8 cellular contexts compared by ENCODE assay signal in genomic region chr5:95723632-95724369, GRCh38. TPM values are rescaled to one million over a fixed set of nuclear protein-coding genes. Genes with fewer than 3 reads are reported as not detected.
DNase-seq lines count a peak whose midpoint lies in the region; TF ChIP-seq lines count a peak whose summit lies in the region.

No MANE protein-coding gene starts in this region.

- H3K9me3 ChIP-seq in HUES6 (ENCODE audit: control insufficient read depth, insufficient read depth, low read depth, low read length): no peaks in the 10 kb centered on the region
- H3K9me3 ChIP-seq in adipocyte (ENCODE audit: control insufficient read depth, low read length): no peaks in the 10 kb centered on the region

- DNase-seq in BJ (ENCODE audit: low read depth): peak; percentile 21
- no peak for DNase-seq in adipocyte (ENCODE audit: low read depth)
- peak; percentile 16 for DNase-seq in kidney glomerular epithelial cell (lab: John Stamatoyannopoulos, UW)
- DNase-seq in RKO (ENCODE audit: low spot score): no peak
- no peak for DNase-seq in NCI-H1436 (lab: John Stamatoyannopoulos, UW)
- DNase-seq in iPS-NIHi11 (ENCODE audit: low spot score): no peak
- no peak for DNase-seq in NCI-H1092 treated with DMSO at 0.1 percent for 48 hours (lab: John Stamatoyannopoulos, UW)

- H3K36me3 ChIP-seq in BJ (ENCODE audit: control insufficient read depth, insufficient read depth, low read length): no peaks in the 10 kb centered on the region
- no peaks in the 10 kb centered on the region for H3K36me3 ChIP-seq in HUES6 (ENCODE audit: control insufficient read depth, insufficient read depth, low read length)
- H3K36me3 ChIP-seq in adipocyte (ENCODE audit: control insufficient read depth, insufficient read depth, low read length, severe bottlenecking): peaks cover 4% of the 10 kb centered on the region

- peak overlapping the region; percentile 49; the same call in 1 of the 2 replicates for H3K27ac ChIP-seq in HUES6 (ENCODE audit: low read depth, low read length)

- H3K9ac ChIP-seq in HUES6 (ENCODE audit: low read length) (no peak overlapping the region), adipocyte (ENCODE audit: low read length) (peak overlapping the region; percentile 9)

- H3K27me3 ChIP-seq in BJ (ENCODE audit: control insufficient read depth, insufficient read depth, low read length) (no peaks in the 10 kb centered on the region), HUES6 (ENCODE audit: control insufficient read depth, insufficient read depth, low read length) (peaks cover 4% of the 10 kb centered on the region; the same call in 1 of the 2 replicates), adipocyte (replicated peaks; ENCODE audit: control insufficient read depth, insufficient read depth, low read length) (no peaks in the 10 kb centered on the region)

- H3K4me3 ChIP-seq in BJ (ENCODE audit: low read depth, low read length) (no peak overlapping the region), HUES6 (ENCODE audit: low read depth, low read length) (no peak overlapping the region), adipocyte (ENCODE audit: low read length) (no peak overlapping the region)

- CTCF ChIA-PET in BJ (lab: Yijun Ruan, JAX): interaction anchor here (0.7 to 1.5 kb wide), 2 partner anchors 11 to 71 kb away, joined by 3 read pairs; no protein-coding TSS in a partner anchor

- H3K4me1 ChIP-seq in HUES6 (ENCODE audit: control insufficient read depth, insufficient read depth, low read length) (peaks cover 20% of the 10 kb centered on the region; the same call in 1 of the 2 replicates), adipocyte (ENCODE audit: control insufficient read depth, insufficient read depth, low read length) (peaks cover 86% of the 10 kb centered on the region)

- POLR2A ChIA-PET in BJ (lab: Charles Lee): interaction anchor here (0.6 kb wide), 1 partner anchor 420 kb away, joined by 3 read pairs; no protein-coding TSS in a partner anchor

- no peak for TF ChIP-seq CTCF in BJ (IDR thresholded peaks at IDR 0.05; ENCODE audit: insufficient read depth, low read depth, low read length)

RNA-seq across cellular contexts. Expression of gene RHOBTB3, which starts 7.3 kb away (rescaled TPM):
- 288 and 320 TPM in 2 replicates for polyA plus RNA-seq in BJ (2011; rRNA removed)
- polyA minus RNA-seq in BJ (2011; rRNA and poly(A)+ RNA removed): 406 and 551 TPM in 2 replicates

RNA-seq across cellular contexts. Expression of gene SPATA9, which starts 41.0 kb away (rescaled TPM):
- polyA plus RNA-seq in BJ (2011; rRNA removed): 0.53 and 1.0 TPM in 2 replicates
- polyA minus RNA-seq in BJ (2011; rRNA and poly(A)+ RNA removed): not detected in 2 replicates

Comparison
In these comparisons a context has a peak if more than half of its experiments do, and no peak if none do; other contexts are left out.
1. DNase-seq: peak in BJ (single experiment) and kidney glomerular epithelial cell (single experiment); none in adipocyte (single experiment), RKO (single experiment), NCI-H1436 (single experiment), iPS-NIHi11 (single experiment) and NCI-H1092 treated with DMSO at 0.1 percent for 48 hours (single experiment).